14 cellular contexts compared by ENCODE assay signal in genomic region chr21:33236799-33237198, GRCh38. TPM values are rescaled to one million over a fixed set of nuclear protein-coding genes. Genes with fewer than 3 reads are reported as not detected.
DNase-seq lines count a peak whose midpoint lies in the region; ATAC-seq, FAIRE-seq and TF ChIP-seq lines count a peak whose summit lies in the region.
"Had no signal": no experiment of that assay in that cellular context is flagged by ENCODE, and none has a peak within 500 bp of the region (broad histone marks: within the 10 kb centered on the region; RNA-seq: fewer than 3 reads in every experiment).

No MANE protein-coding gene starts in this region.

- H3K9ac ChIP-seq in OCI-LY1 (ENCODE audit: low read length) (no peak overlapping the region), neuronal stem cell (ENCODE audit: low read depth, low read length, poor library complexity) (no peak overlapping the region), kidney (ENCODE audit: low read length in 2 of 2) (no peak overlapping the region)

- peak overlapping the region; percentile 62 for H3K27ac Mint-ChIP-seq in activated naive CD4-positive, alpha-beta T cell treated with anti-CD3 and anti-CD28 coated beads, Interleukin-2, amount 10 ng/mL, durations not matched to agents 7 days and 5 days
- H3K27ac Mint-ChIP-seq in activated naive CD4-positive, alpha-beta T cell treated with anti-CD3 and anti-CD28 coated beads for 36 hours, result no peak overlapping the region
- H3K27ac Mint-ChIP-seq in dendritic cell treated with granulocyte-macrophage colony-stimulating factor and Interleukin-4, amounts not matched to agents 40 ng/mL and 50 ng/mL, for 4 days, result peak overlapping the region; percentile 74
- H3K27ac Mint-ChIP-seq in stimulated activated naive B cell treated with anti-CD40 and anti-IgM and Interleukin-4, amounts not matched to agents 10 μg/mL and 1 μg/mL and 100 μg/mL, for 72 hours, result peak overlapping the region; percentile 53

- H4K8ac ChIP-seq in neuronal stem cell (ENCODE audit: low read depth, low read length), result no peak overlapping the region

- H3K4me3 ChIP-seq in OCI-LY1 (ENCODE audit: low read depth, low read length, poor library complexity, severe bottlenecking) (no peak overlapping the region), neuronal stem cell (ENCODE audit: low read length in 2 of 2) (no peak overlapping the region), kidney (ENCODE audit: low read length in 2 of 2) (no peak overlapping the region)
- H3K4me3 ChIP-seq: HAP-1 had no signal

- H3K18ac ChIP-seq in neuronal stem cell (ENCODE audit: low read length), result no peak overlapping the region

- CTCF ChIA-PET in activated naive CD4-positive, alpha-beta T cell treated with anti-CD3 and anti-CD28 coated beads, Interleukin-2, amount 10 ng/mL, durations not matched to agents 7 days and 5 days (lab: Charles Lee), result no interaction called here
- CTCF ChIA-PET in activated naive CD4-positive, alpha-beta T cell treated with anti-CD3 and anti-CD28 coated beads for 36 hours (lab: Charles Lee), result interaction anchor here (0.6 to 1.2 kb wide), 5 partner anchors 9 to 129 kb away, joined by 3 to 4 read pairs (median 3); partner anchors contain the start of gene IFNAR1

- H4K20me1 ChIP-seq in OCI-LY1 (ENCODE audit: insufficient read depth, low read length), result no peaks in the 10 kb centered on the region

- no peaks in the 10 kb centered on the region for H3K9me3 Mint-ChIP-seq in activated naive CD4-positive, alpha-beta T cell treated with anti-CD3 and anti-CD28 coated beads, Interleukin-2, amount 10 ng/mL, durations not matched to agents 7 days and 5 days
- no peaks in the 10 kb centered on the region for H3K9me3 Mint-ChIP-seq in activated naive CD4-positive, alpha-beta T cell treated with anti-CD3 and anti-CD28 coated beads for 36 hours
- no peaks in the 10 kb centered on the region for H3K9me3 Mint-ChIP-seq in dendritic cell treated with granulocyte-macrophage colony-stimulating factor and Interleukin-4, amounts not matched to agents 40 ng/mL and 50 ng/mL, for 4 days
- H3K9me3 Mint-ChIP-seq in stimulated activated naive B cell treated with anti-CD40 and anti-IgM and Interleukin-4, amounts not matched to agents 10 μg/mL and 1 μg/mL and 100 μg/mL, for 72 hours, result no peaks in the 10 kb centered on the region

- H2BK5ac ChIP-seq in neuronal stem cell (ENCODE audit: low read length), result no peak overlapping the region

- no peak overlapping the region for H3K14ac ChIP-seq in neuronal stem cell (ENCODE audit: low read length)

- TF ChIP-seq CTCF in OCI-LY1 (IDR thresholded peaks at IDR 0.05; ENCODE audit: low read length) (no peak), kidney (IDR thresholded peaks at IDR 0.05; ENCODE audit: borderline replicate concordance, extremely low read depth, insufficient read depth) (no peak)

- H3K4me1 Mint-ChIP-seq in activated naive CD4-positive, alpha-beta T cell treated with anti-CD3 and anti-CD28 coated beads, Interleukin-2, amount 10 ng/mL, durations not matched to agents 7 days and 5 days, result peaks cover 85% of the 10 kb centered on the region
- H3K4me1 Mint-ChIP-seq in activated naive CD4-positive, alpha-beta T cell treated with anti-CD3 and anti-CD28 coated beads for 36 hours (ENCODE audit: low read depth), result peaks cover 84% of the 10 kb centered on the region
- peaks cover 80% of the 10 kb centered on the region for H3K4me1 Mint-ChIP-seq in dendritic cell treated with granulocyte-macrophage colony-stimulating factor and Interleukin-4, amounts not matched to agents 40 ng/mL and 50 ng/mL, for 4 days (ENCODE audit: low read depth)
- peaks cover 51 to 78% of the 10 kb centered on the region in 2 donors for H3K4me1 Mint-ChIP-seq in stimulated activated naive B cell treated with anti-CD40 and anti-IgM and Interleukin-4, amounts not matched to agents 10 μg/mL and 1 μg/mL and 100 μg/mL, for 72 hours

- ATAC-seq in stimulated activated naive B cell treated with anti-CD40 and anti-IgM and Interleukin-4, amounts not matched to agents 10 μg/mL and 1 μg/mL and 100 μg/mL, for 72 hours (replicated peaks), result no peak
- ATAC-seq in HG03342 (IDR thresholded peaks at IDR 0.05; ENCODE audit: unreplicated experiment), result no peak

- H3K9me2 ChIP-seq in OCI-LY1 (ENCODE audit: low read depth, low read length), result no peaks in the 10 kb centered on the region

- no CpG with 5 or more reads among the region's 3 CpGs for WGBS in neuronal stem cell (ENCODE audit: extremely low coverage in 2 of 2, insufficient read length in 2 of 2, insufficient replicate concordance in 1 of 2), 2 donors

- peaks cover 80% of the 10 kb centered on the region for H3K36me3 ChIP-seq in OCI-LY1 (ENCODE audit: insufficient read depth, low read length)
- peaks cover 0 to 21% of the 10 kb centered on the region in 2 donors for H3K36me3 ChIP-seq in neuronal stem cell (replicated peaks in 1 of 2; ENCODE audit: control insufficient read depth in 2 of 2, insufficient read depth in 2 of 2, low read length in 2 of 2)
- H3K36me3 ChIP-seq in kidney (ENCODE audit: control insufficient read depth in 1 of 2, insufficient read depth in 2 of 2, low read length in 2 of 2), result no peaks in the 10 kb centered on the region
- H3K36me3 ChIP-seq: HAP-1 had no signal

- H3K79me2 ChIP-seq in OCI-LY1 (ENCODE audit: insufficient read depth, low read length), result peaks cover 80% of the 10 kb centered on the region

- no peaks in the 10 kb centered on the region for H3F3A ChIP-seq in OCI-LY1 (ENCODE audit: insufficient read depth, low read length)

- H3K4me1 ChIP-seq in OCI-LY1 (ENCODE audit: insufficient read depth, low read length, severe bottlenecking) (peaks cover 78% of the 10 kb centered on the region), neuronal stem cell (ENCODE audit: control insufficient read depth in 2 of 2, insufficient read depth in 1 of 2, low read depth in 1 of 2, low read length in 2 of 2) (peaks cover 0 to 2% of the 10 kb centered on the region in 2 donors), kidney (ENCODE audit: control insufficient read depth in 1 of 2, insufficient read depth in 1 of 2, low read depth in 1 of 2, low read length in 2 of 2) (no peaks in the 10 kb centered on the region)

- H3K23ac ChIP-seq in neuronal stem cell (ENCODE audit: low read depth, low read length, poor library complexity), result no peak overlapping the region

- no peaks in the 10 kb centered on the region for H3K27me3 ChIP-seq in OCI-LY1 (ENCODE audit: insufficient read depth, low read length)
- no peaks in the 10 kb centered on the region for H3K27me3 ChIP-seq in neuronal stem cell (ENCODE audit: control insufficient read depth in 3 of 3, insufficient read depth in 3 of 3, low read depth in 1 of 3, low read length in 3 of 3)

- no peaks in the 10 kb centered on the region for H3K27me3 Mint-ChIP-seq in activated naive CD4-positive, alpha-beta T cell treated with anti-CD3 and anti-CD28 coated beads, Interleukin-2, amount 10 ng/mL, durations not matched to agents 7 days and 5 days
- H3K27me3 Mint-ChIP-seq in activated naive CD4-positive, alpha-beta T cell treated with anti-CD3 and anti-CD28 coated beads for 36 hours (ENCODE audit: low read depth), result no peaks in the 10 kb centered on the region
- H3K27me3 Mint-ChIP-seq in dendritic cell treated with granulocyte-macrophage colony-stimulating factor and Interleukin-4, amounts not matched to agents 40 ng/mL and 50 ng/mL, for 4 days, result no peaks in the 10 kb centered on the region
- no peaks in the 10 kb centered on the region for H3K27me3 Mint-ChIP-seq in stimulated activated naive B cell treated with anti-CD40 and anti-IgM and Interleukin-4, amounts not matched to agents 10 μg/mL and 1 μg/mL and 100 μg/mL, for 72 hours

- no peak overlapping the region for H2BK15ac ChIP-seq in neuronal stem cell (ENCODE audit: low read length)

- peaks cover 4% of the 10 kb centered on the region for H3K79me1 ChIP-seq in neuronal stem cell (ENCODE audit: low read depth, low read length)

- no peak for DNase-seq in activated naive CD4-positive, alpha-beta T cell treated with anti-CD3 and anti-CD28 coated beads, Interleukin-2, amount 10 ng/mL, durations not matched to agents 7 days and 5 days
- DNase-seq in activated naive CD4-positive, alpha-beta T cell treated with anti-CD3 and anti-CD28 coated beads for 36 hours, result no peak
- no peak for DNase-seq in stimulated activated naive B cell treated with anti-CD40 and anti-IgM and Interleukin-4, amounts not matched to agents 10 μg/mL and 1 μg/mL and 100 μg/mL, for 72 hours
- DNase-seq in neuronal stem cell (ENCODE audit: low spot score) (no peak), kidney (no peak)
- DNase-seq: islet precursor cell, KG1, NCI-H1694 treated with DMSO at 0.1 percent for 48 hours, substantia nigra, T-helper 9 cell had no signal

- H2BK12ac ChIP-seq in neuronal stem cell (ENCODE audit: low read length), result no peak overlapping the region

- 0 out of 2 replicates have a peak, but pooled peaks cover 2% of the 10 kb centered on the region for H3K9me3 ChIP-seq in OCI-LY1 (ENCODE audit: low read length)
- peaks cover 2 to 19% of the 10 kb centered on the region in 2 donors for H3K9me3 ChIP-seq in neuronal stem cell (replicated peaks in 1 of 2; ENCODE audit: control insufficient read depth in 2 of 2, insufficient read depth in 1 of 2, low read depth in 1 of 2, low read length in 2 of 2)
- no peaks in the 10 kb centered on the region for H3K9me3 ChIP-seq in kidney (ENCODE audit: control insufficient read depth in 1 of 2, low read length in 2 of 2)

- no peak overlapping the region for H2BK120ac ChIP-seq in neuronal stem cell (ENCODE audit: low read depth, low read length)

- H3K36me3 Mint-ChIP-seq in activated naive CD4-positive, alpha-beta T cell treated with anti-CD3 and anti-CD28 coated beads, Interleukin-2, amount 10 ng/mL, durations not matched to agents 7 days and 5 days, result peaks cover 63% of the 10 kb centered on the region
- H3K36me3 Mint-ChIP-seq in activated naive CD4-positive, alpha-beta T cell treated with anti-CD3 and anti-CD28 coated beads for 36 hours (ENCODE audit: low read depth), result peaks cover 9% of the 10 kb centered on the region
- peaks cover 28% of the 10 kb centered on the region for H3K36me3 Mint-ChIP-seq in dendritic cell treated with granulocyte-macrophage colony-stimulating factor and Interleukin-4, amounts not matched to agents 40 ng/mL and 50 ng/mL, for 4 days (ENCODE audit: low read depth)
- H3K36me3 Mint-ChIP-seq in stimulated activated naive B cell treated with anti-CD40 and anti-IgM and Interleukin-4, amounts not matched to agents 10 μg/mL and 1 μg/mL and 100 μg/mL, for 72 hours, result peaks cover 28 to 44% of the 10 kb centered on the region in 2 donors

- no peak for FAIRE-seq in kidney (lab: Jason Lieb, UNC)

- intact Hi-C loops in activated naive CD4-positive, alpha-beta T cell treated with anti-CD3 and anti-CD28 coated beads for 36 hours (cut with micrococcal nuclease), result loop anchor here (10.0 kb wide), 1 partner anchor 738 kb away; no protein-coding TSS in a partner anchor
- intact Hi-C loops in dendritic cell treated with granulocyte-macrophage colony-stimulating factor and Interleukin-4, amounts not matched to agents 40 ng/mL and 50 ng/mL, for 4 days (cut with micrococcal nuclease), result loop anchor here (5.0 kb wide), 1 partner anchor 34 kb away; no protein-coding TSS in a partner anchor
- intact Hi-C loops in kidney (cut with DNase I), result no loop called here

- H3K4ac ChIP-seq in neuronal stem cell (ENCODE audit: low read length), result no peak overlapping the region

- no peak overlapping the region for H2AK5ac ChIP-seq in neuronal stem cell (ENCODE audit: low read depth, low read length)

- H2AFZ ChIP-seq in OCI-LY1 (ENCODE audit: low read length), result no peak overlapping the region
- H2AFZ ChIP-seq in neuronal stem cell (ENCODE audit: low read length), result no peak overlapping the region

- no peak overlapping the region for H3K4me3 Mint-ChIP-seq in activated naive CD4-positive, alpha-beta T cell treated with anti-CD3 and anti-CD28 coated beads, Interleukin-2, amount 10 ng/mL, durations not matched to agents 7 days and 5 days
- H3K4me3 Mint-ChIP-seq in activated naive CD4-positive, alpha-beta T cell treated with anti-CD3 and anti-CD28 coated beads for 36 hours, result no peak overlapping the region
- no peak overlapping the region for H3K4me3 Mint-ChIP-seq in dendritic cell treated with granulocyte-macrophage colony-stimulating factor and Interleukin-4, amounts not matched to agents 40 ng/mL and 50 ng/mL, for 4 days
- H3K4me3 Mint-ChIP-seq in stimulated activated naive B cell treated with anti-CD40 and anti-IgM and Interleukin-4, amounts not matched to agents 10 μg/mL and 1 μg/mL and 100 μg/mL, for 72 hours, result peak overlapping the region in 1 of 2 donors; percentile 20

- H3K27ac ChIP-seq in OCI-LY1 (ENCODE audit: low read depth, low read length, poor library complexity, severe bottlenecking), result peak overlapping the region; percentile 90
- no peak overlapping the region for H3K27ac ChIP-seq in neuronal stem cell (replicated peaks; ENCODE audit: low read length)
- H3K27ac ChIP-seq in kidney (ENCODE audit: low read depth in 2 of 2, low read length in 2 of 2), result no peak overlapping the region

- H4K91ac ChIP-seq in neuronal stem cell (ENCODE audit: low read depth, low read length, poor library complexity), result no peak overlapping the region

- H3K4me2 ChIP-seq in OCI-LY1 (ENCODE audit: low read length) (no peak overlapping the region), neuronal stem cell (ENCODE audit: insufficient read depth, low read length, poor library complexity, severe bottlenecking) (no peak overlapping the region)

RNA-seq across cellular contexts. Expression of gene IFNAR2, which starts 7.1 kb away (rescaled TPM):
- total RNA-seq in activated naive CD4-positive, alpha-beta T cell treated with anti-CD3 and anti-CD28 coated beads for 36 hours, result 10 to 100 TPM; 16.6 to 19.4 TPM
- 14.2 TPM for polyA plus RNA-seq in neuronal stem cell (2013, experiment 1 of 2)
- 14.2 TPM for polyA plus RNA-seq in neuronal stem cell (2013, experiment 2 of 2)
- 56.5 TPM for total RNA-seq in kidney
- polyA plus RNA-seq in kidney (ENCODE audit: insufficient read depth, low read depth, low replicate concordance), result 14.8 TPM

RNA-seq across cellular contexts. Expression of gene IL10RB, which starts 29.4 kb away (rescaled TPM):
- total RNA-seq in activated naive CD4-positive, alpha-beta T cell treated with anti-CD3 and anti-CD28 coated beads for 36 hours, result 10 to 100 TPM; 23.9 TPM
- polyA plus RNA-seq in neuronal stem cell (2013, experiment 1 of 2), result 4.9 TPM
- polyA plus RNA-seq in neuronal stem cell (2013, experiment 2 of 2), result 4.9 TPM
- 27.3 TPM for total RNA-seq in kidney
- 21.5 TPM for polyA plus RNA-seq in kidney (ENCODE audit: insufficient read depth, low read depth, low replicate concordance)
